18 cellular contexts compared by ENCODE assay signal in the genomic region with DNA sequence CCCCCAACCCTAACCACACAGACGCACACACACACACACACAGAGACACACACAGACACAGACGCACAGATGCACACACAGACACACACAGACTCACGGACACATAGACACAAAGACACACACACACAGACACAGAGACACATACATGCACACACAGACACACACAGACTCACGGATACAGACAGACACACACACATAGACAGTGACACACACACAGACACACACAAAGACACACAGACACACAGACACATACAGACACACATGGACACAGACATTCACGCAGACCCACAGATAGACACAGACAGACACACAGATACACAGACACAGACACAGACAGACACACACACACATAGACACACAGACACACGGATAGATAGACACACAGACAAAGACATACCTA. TPM values are rescaled to one million over a fixed set of nuclear protein-coding genes. Genes with fewer than 3 reads are reported as not detected.
DNase-seq lines count a peak whose midpoint lies in the region; ATAC-seq, FAIRE-seq and TF ChIP-seq lines count a peak whose summit lies in the region.
"Had no signal": no experiment of that assay in that cellular context is flagged by ENCODE, and none has a peak within 500 bp of the region (broad histone marks: within the 10 kb centered on the region; RNA-seq: fewer than 3 reads in every experiment).

No MANE protein-coding gene starts in this region.

- TF ChIP-seq CTCF in HepG2 (CRISPR knock-in tag; IDR thresholded peaks at IDR 0.05) (no peak), right lobe of liver (IDR thresholded peaks at IDR 0.05) (no peak), bronchial epithelial cell (IDR thresholded peaks at IDR 0.05; ENCODE audit: insufficient read depth, low read length, severe bottlenecking) (no peak), suprapubic skin (IDR thresholded peaks at IDR 0.05) (no peak)

- H3K36me3 ChIP-seq in HepG2 (replicated peaks in 1 of 2; ENCODE audit: control insufficient read depth in 1 of 2, insufficient read depth in 2 of 2, low read length in 2 of 2) (no peaks in the 10 kb centered on the region), right lobe of liver (no peaks in the 10 kb centered on the region), bronchial epithelial cell (ENCODE audit: control insufficient read depth, insufficient read depth, low read length) (no peaks in the 10 kb centered on the region), mesendoderm (ENCODE audit: control insufficient read depth, insufficient read depth, low read length) (no peaks in the 10 kb centered on the region), suprapubic skin (no peaks in the 10 kb centered on the region)
- H3K36me3 ChIP-seq: BLaER1 treated with 17β-estradiol and CSF1 and Interleukin-3, amounts not matched to agents 10 nM and 100 nM had no signal

- H2BK120ac ChIP-seq in mesendoderm (ENCODE audit: low read depth, low read length) = no peak overlapping the region

- WGBS in HepG2 (ENCODE audit: low lambda C conversion rate) = 52% methylated on average over 6 of the region's 6 CpGs
- WGBS in right lobe of liver (ENCODE audit: insufficient coverage, low coverage, low lambda C conversion rate, missing lambda C conversion rate) = 73% methylated on average over 5 of the region's 6 CpGs
- WGBS in mesendoderm (ENCODE audit: extremely low coverage, insufficient coverage, low lambda C conversion rate) = no CpG with 5 or more reads among the region's 6 CpGs
- WGBS in suprapubic skin = 79% methylated on average over 6 of the region's 6 CpGs

- no peak for TF ChIP-seq RAD21 in HepG2 (CRISPR knock-in tag; IDR thresholded peaks at IDR 0.05)

- TF ChIP-seq EP300 in HepG2 (IDR thresholded peaks at IDR 0.05; ENCODE audit: low read depth in 2 of 2, low read length in 2 of 2) (no peak), HepG2 (CRISPR knock-in tag; IDR thresholded peaks at IDR 0.05; ENCODE audit: borderline replicate concordance) (no peak), suprapubic skin (IDR thresholded peaks at IDR 0.05) (no peak)

- H3K79me2 ChIP-seq in HepG2 (ENCODE audit: insufficient read depth, low read length) = no peaks in the 10 kb centered on the region
- no peaks in the 10 kb centered on the region for H3K79me2 ChIP-seq in mesendoderm (ENCODE audit: control insufficient read depth, insufficient read depth, low read length)

- no TSS peak for BruUV-seq in HepG2 (replicated peaks; lab: Mats Ljungman, UMichigan)

- H3K9me3 ChIP-seq in HepG2 (ENCODE audit: low read length) (peaks cover 4% of the 10 kb centered on the region; the same call in 1 of the 2 replicates), right lobe of liver (no peaks in the 10 kb centered on the region), suprapubic skin (no peaks in the 10 kb centered on the region)

- intact Hi-C loops in HepG2 (cut with micrococcal nuclease; ENCODE audit: unreplicated experiment) = no loop called here
- intact Hi-C loops in right lobe of liver (cut with DNase I) = no loop called here

- no peak for DNase-seq in HepG2 (ENCODE audit: low spot score)
- DNase-seq in right lobe of liver = no peak
- DNase-seq in bronchial epithelial cell (ENCODE audit: low read depth) = no peak
- no peak for DNase-seq in mesendoderm
- no peak for DNase-seq in suprapubic skin (ENCODE audit: low spot score in 2 of 2)
- no peak for DNase-seq in stimulated activated CD4-positive, alpha-beta T cell treated with anti-CD3 and anti-CD28 coated beads, Interleukin-2, amount 100 ng/mL, for 48 hours
- DNase-seq in DMS114 treated with DMSO at 0.1 percent for 48 hours (lab: John Stamatoyannopoulos, UW; ENCODE audit: unreplicated experiment) = no peak
- DNase-seq: ACHN; Calu3; CD4-positive, CD25-positive, alpha-beta regulatory T cell; DMS 273 treated with DMSO at 0.1 percent for 48 hours; DMS79 had no signal

- H3K4me1 ChIP-seq in HepG2 (ENCODE audit: insufficient read depth, low read length) = peaks cover 75% of the 10 kb centered on the region
- H3K4me1 ChIP-seq in right lobe of liver = no peaks in the 10 kb centered on the region
- peaks cover 2% of the 10 kb centered on the region for H3K4me1 ChIP-seq in mesendoderm (ENCODE audit: control insufficient read depth, low read depth, low read length)
- H3K4me1 ChIP-seq in suprapubic skin = peaks cover 45% of the 10 kb centered on the region

- no peak overlapping the region for H4K5ac ChIP-seq in mesendoderm (ENCODE audit: low read length)

- H3K4me2 ChIP-seq in HepG2 (ENCODE audit: low read depth, low read length) = no peak overlapping the region
- no peak overlapping the region for H3K4me2 ChIP-seq in mesendoderm (ENCODE audit: low read length)
- H3K4me2 ChIP-seq: BLaER1 treated with 17β-estradiol and CSF1 and Interleukin-3, amounts not matched to agents 10 nM and 100 nM had no signal

- no peak for TF ChIP-seq POLR2A in HepG2 (IDR thresholded peaks at IDR 0.05; ENCODE audit: insufficient read depth in 1 of 2, low read depth in 2 of 2, low read length in 2 of 2)
- TF ChIP-seq POLR2A in right lobe of liver (IDR thresholded peaks at IDR 0.05) = no peak
- TF ChIP-seq POLR2A in suprapubic skin (IDR thresholded peaks at IDR 0.05) = no peak

- H2BK5ac ChIP-seq in mesendoderm (ENCODE audit: low read length) = no peak overlapping the region

- peak overlapping the region; percentile 88 for H2AK5ac ChIP-seq in mesendoderm (ENCODE audit: low read length)

- no peak overlapping the region for H3K4ac ChIP-seq in mesendoderm (ENCODE audit: low read depth, low read length)

- H3K18ac ChIP-seq in mesendoderm (ENCODE audit: low read length) = no peak overlapping the region

- FAIRE-seq in HepG2 (lab: Jason Lieb, UNC) (no peak), bronchial epithelial cell (lab: Jason Lieb, UNC) (peak; percentile 99)
- FAIRE-seq: H54 had no signal

- POLR2A ChIA-PET in HepG2 (lab: Yijun Ruan, JAX) = no interaction called here

- no peaks in the 10 kb centered on the region for H4K20me1 ChIP-seq in HepG2 (ENCODE audit: insufficient read depth, low read length)
- H4K20me1 ChIP-seq: BLaER1 treated with 17β-estradiol and CSF1 and Interleukin-3, amounts not matched to agents 10 nM and 100 nM had no signal

- H3K56ac ChIP-seq in mesendoderm (ENCODE audit: low read length) = no peak overlapping the region

- no peak overlapping the region for H3K27ac ChIP-seq in HepG2 (ENCODE audit: extremely low read length, insufficient read depth, low read length)
- no peak overlapping the region for H3K27ac ChIP-seq in right lobe of liver
- H3K27ac ChIP-seq in mesendoderm (ENCODE audit: low read depth, low read length) = no peak overlapping the region
- H3K27ac ChIP-seq in suprapubic skin = peak overlapping the region; percentile 82
- H3K27ac ChIP-seq: 22Rv1; BLaER1 treated with 17β-estradiol and CSF1 and Interleukin-3, amounts not matched to agents 10 nM and 100 nM had no signal

- in situ Hi-C loops in HepG2 (cut with HindIII; ENCODE audit: extremely low pct_ligation_motif_present, low pct_unique_long_range_greater_than_20kb) = no loop called here

- CTCF ChIA-PET in HepG2 (lab: Yijun Ruan, JAX; ENCODE audit: low intra/inter-chr PET ratio, low total read pairs) = no interaction called here

- H3K27me3 ChIP-seq in HepG2 (ENCODE audit: control insufficient read depth in 1 of 2, insufficient read depth in 2 of 2, low read length in 2 of 2) (peaks cover 0 to 33% of the 10 kb centered on the region in 2 experiments; a peak in 2 of 5 replicates), right lobe of liver (no peaks in the 10 kb centered on the region), bronchial epithelial cell (ENCODE audit: control insufficient read depth, insufficient read depth, low read length) (peaks cover 2% of the 10 kb centered on the region), mesendoderm (ENCODE audit: insufficient read depth, low read length, poor library complexity) (no peaks in the 10 kb centered on the region), suprapubic skin (no peaks in the 10 kb centered on the region)
- H3K27me3 ChIP-seq: BLaER1 treated with 17β-estradiol and CSF1 and Interleukin-3, amounts not matched to agents 10 nM and 100 nM had no signal

- H3K4me3 ChIP-seq in HepG2 (replicated peaks in 1 of 3; ENCODE audit: insufficient read depth in 1 of 3, low read depth in 2 of 3, low read length in 3 of 3) = no peak overlapping the region
- H3K4me3 ChIP-seq in right lobe of liver = no peak overlapping the region
- no peak overlapping the region for H3K4me3 ChIP-seq in bronchial epithelial cell (ENCODE audit: low read depth, low read length)
- no peak overlapping the region for H3K4me3 ChIP-seq in mesendoderm (ENCODE audit: low read length)
- peak overlapping the region; percentile 37 for H3K4me3 ChIP-seq in suprapubic skin
- H3K4me3 ChIP-seq: BLaER1 treated with 17β-estradiol and CSF1 and Interleukin-3, amounts not matched to agents 10 nM and 100 nM had no signal

- no peak overlapping the region for H4K8ac ChIP-seq in mesendoderm (ENCODE audit: low read depth, low read length)

- no peaks in the 10 kb centered on the region for H3K79me1 ChIP-seq in mesendoderm (ENCODE audit: low read length)

- ATAC-seq in HepG2 = no peak
- no peak for ATAC-seq in right lobe of liver
- no peak for ATAC-seq in HG03354 (IDR thresholded peaks at IDR 0.05; ENCODE audit: poor library complexity, severe bottlenecking, unreplicated experiment)

- no peak overlapping the region for H3K23ac ChIP-seq in mesendoderm (ENCODE audit: low read length)

- H3K9ac ChIP-seq in HepG2 (ENCODE audit: insufficient read depth, low read depth, low read length) (no peak overlapping the region), mesendoderm (ENCODE audit: low read length) (no peak overlapping the region)
- H3K9ac ChIP-seq: BLaER1 treated with 17β-estradiol and CSF1 and Interleukin-3, amounts not matched to agents 10 nM and 100 nM had no signal

- H2AFZ ChIP-seq in HepG2 (ENCODE audit: low read length) = no peak overlapping the region

- no peak overlapping the region for H2BK15ac ChIP-seq in mesendoderm (replicated peaks; ENCODE audit: low read depth)

RNA-seq across cellular contexts. Expression of gene CALML5, which starts 2.1 kb away (rescaled TPM):
- not detected in 2 replicates for total RNA-seq in HepG2 (2016; rRNA removed; fragmentation: Illumina TruSeq; extraction: Trizol)
- total RNA-seq in HepG2 (2016; cell fraction: cytosol; rRNA removed; fragmentation: Illumina TruSeq; extraction: Trizol; ENCODE audit: low read depth) = not detected in 2 replicates
- total RNA-seq in HepG2 (2016; cell fraction: insoluble cytoplasmic fraction; rRNA removed; fragmentation: Illumina TruSeq; extraction: Trizol) = not detected in 2 replicates
- total RNA-seq in HepG2 (2016; cell fraction: membrane; rRNA removed; fragmentation: Illumina TruSeq; extraction: Trizol) = not detected in 2 replicates
- total RNA-seq in HepG2 (2016; cell fraction: nucleus; rRNA removed; fragmentation: Illumina TruSeq; extraction: Trizol) = not detected in 2 replicates
- polyA plus RNA-seq in HepG2 (2011; rRNA removed) = not detected in 2 replicates
- polyA plus RNA-seq in HepG2 (2011; cell fraction: cytosol; rRNA removed) = not detected in 2 replicates
- not detected in 2 replicates for polyA plus RNA-seq in HepG2 (2011; cell fraction: nucleus; rRNA removed)
- polyA plus RNA-seq in HepG2 (2012) = not detected in 2 replicates
- not detected in 2 replicates for polyA plus RNA-seq in HepG2 (2016; cell fraction: cytosol; fragmentation: Illumina TruSeq; extraction: Trizol; ENCODE audit: low read depth)
- not detected in 2 replicates for polyA plus RNA-seq in HepG2 (2016; cell fraction: insoluble cytoplasmic fraction; fragmentation: Illumina TruSeq; extraction: Trizol; ENCODE audit: low read depth)
- polyA plus RNA-seq in HepG2 (2016; cell fraction: membrane; fragmentation: Illumina TruSeq; extraction: Trizol; ENCODE audit: low read depth) = not detected in 2 replicates
- polyA plus RNA-seq in HepG2 (2016; cell fraction: nucleus; fragmentation: Illumina TruSeq; extraction: Trizol; ENCODE audit: insufficient read depth, low read depth) = not detected in 2 replicates
- polyA minus RNA-seq in HepG2 (2011; rRNA and poly(A)+ RNA removed; ENCODE audit: low replicate concordance) = not detected in 2 replicates
- polyA minus RNA-seq in HepG2 (2011; cell fraction: cytosol; rRNA and poly(A)+ RNA removed) = not detected in 2 replicates
- polyA minus RNA-seq in HepG2 (2011; cell fraction: nucleus; rRNA and poly(A)+ RNA removed) = not detected in 2 replicates
- not detected for total RNA-seq in right lobe of liver
- 0.79 and 4.4 TPM in 2 replicates for total RNA-seq in bronchial epithelial cell
- not detected for polyA plus RNA-seq in mesendoderm (2013, experiment 1 of 2)
- polyA plus RNA-seq in mesendoderm (2013, experiment 2 of 2) = not detected
- 1,000 to 10,000 TPM in 3 of 4 donors, 100 to 1,000 TPM in 1; 429 to 3,135 (median 2,230) TPM for total RNA-seq in suprapubic skin
- total RNA-seq: Calu3; CD4-positive, CD25-positive, alpha-beta regulatory T cell; G401 had no signal
- polyA plus RNA-seq: CD4-positive, CD25-positive, alpha-beta regulatory T cell had no signal

RNA-seq across cellular contexts. Expression of gene CALML3, which starts 27.5 kb away (rescaled TPM):
- total RNA-seq in HepG2 (2016; rRNA removed; fragmentation: Illumina TruSeq; extraction: Trizol) (not detected in 2 replicates), right lobe of liver (under 1 TPM in 1 of 6 experiments, not detected in 5; 0.22 TPM), bronchial epithelial cell (0.53 and 1.0 TPM in 2 replicates), suprapubic skin (100 to 1,000 TPM in 2 of 4 donors, 10 to 100 TPM in 2; 27.4 to 296 (median 105) TPM)
- total RNA-seq in HepG2 (2016; cell fraction: cytosol; rRNA removed; fragmentation: Illumina TruSeq; extraction: Trizol; ENCODE audit: low read depth) = not detected in 2 replicates
- total RNA-seq in HepG2 (2016; cell fraction: insoluble cytoplasmic fraction; rRNA removed; fragmentation: Illumina TruSeq; extraction: Trizol) = not detected in 2 replicates
- total RNA-seq in HepG2 (2016; cell fraction: membrane; rRNA removed; fragmentation: Illumina TruSeq; extraction: Trizol) = not detected in 2 replicates
- not detected in 2 replicates for total RNA-seq in HepG2 (2016; cell fraction: nucleus; rRNA removed; fragmentation: Illumina TruSeq; extraction: Trizol)
- polyA plus RNA-seq in HepG2 (2011; rRNA removed) = not detected in 2 replicates
- not detected in 2 replicates for polyA plus RNA-seq in HepG2 (2011; cell fraction: cytosol; rRNA removed)
- polyA plus RNA-seq in HepG2 (2011; cell fraction: nucleus; rRNA removed) = not detected in 2 replicates
- not detected in 2 replicates for polyA plus RNA-seq in HepG2 (2012)
- polyA plus RNA-seq in HepG2 (2016; cell fraction: cytosol; fragmentation: Illumina TruSeq; extraction: Trizol; ENCODE audit: low read depth) = not detected in 2 replicates
- not detected in 2 replicates for polyA plus RNA-seq in HepG2 (2016; cell fraction: insoluble cytoplasmic fraction; fragmentation: Illumina TruSeq; extraction: Trizol; ENCODE audit: low read depth)
- not detected in 2 replicates for polyA plus RNA-seq in HepG2 (2016; cell fraction: membrane; fragmentation: Illumina TruSeq; extraction: Trizol; ENCODE audit: low read depth)
- not detected in 2 replicates for polyA plus RNA-seq in HepG2 (2016; cell fraction: nucleus; fragmentation: Illumina TruSeq; extraction: Trizol; ENCODE audit: insufficient read depth, low read depth)
- not detected in 2 replicates for polyA minus RNA-seq in HepG2 (2011; rRNA and poly(A)+ RNA removed; ENCODE audit: low replicate concordance)
- polyA minus RNA-seq in HepG2 (2011; cell fraction: cytosol; rRNA and poly(A)+ RNA removed) = not detected in 2 replicates
- polyA minus RNA-seq in HepG2 (2011; cell fraction: nucleus; rRNA and poly(A)+ RNA removed) = not detected in 2 replicates
- not detected for polyA plus RNA-seq in mesendoderm (2013, experiment 1 of 2)
- polyA plus RNA-seq in mesendoderm (2013, experiment 2 of 2) = not detected
- total RNA-seq: Calu3; CD4-positive, CD25-positive, alpha-beta regulatory T cell; G401; HT1080 had no signal
- polyA plus RNA-seq: CD4-positive, CD25-positive, alpha-beta regulatory T cell had no signal

Comparison
In these comparisons a context has a peak if more than half of its experiments do, and no peak if none do; other contexts are left out.
1. RNA of gene CALML5, which starts 2.1 kb away (total RNA-seq): 429 to 3,135 TPM in suprapubic skin; 0.79 to 4.4 TPM in bronchial epithelial cell, not detected in HepG2 and not detected in right lobe of liver; every median in the first group is over 10 times any median in the second.
2. RNA of gene CALML3, which starts 27.5 kb away (total RNA-seq): 27.4 to 296 TPM in suprapubic skin; 0.53 to 1.0 TPM in bronchial epithelial cell, not detected in HepG2 and 0.22 TPM in right lobe of liver; every median in the first group is over 10 times any median in the second.